In genomic region chr19:17734146-17734545, GRCh38 we compare ENCODE assay signal across 15 cellular contexts. TPM values are rescaled to one million over a fixed set of nuclear protein-coding genes. Genes with fewer than 3 reads are reported as not detected.
DNase-seq lines count a peak whose midpoint lies in the region; ATAC-seq, FAIRE-seq and TF ChIP-seq lines count a peak whose summit lies in the region.
"Had no signal": no experiment of that assay in that cellular context is flagged by ENCODE, and none has a peak within 500 bp of the region (broad histone marks: within the 10 kb centered on the region; RNA-seq: fewer than 3 reads in every experiment).

No MANE protein-coding gene starts in this region.

- no peak for TF ChIP-seq RAD21 in K562 (CRISPR knock-in tag; conservative IDR thresholded peaks at IDR 0.05 in 1 of 2, IDR thresholded peaks at IDR 0.05 in 1 of 2)

- TF ChIP-seq POLR2A in K562 (conservative IDR thresholded peaks at IDR 0.05) = no peak

- peaks cover 71% of the 10 kb centered on the region for H3K36me3 ChIP-seq in K562 (ENCODE audit: control insufficient read depth, insufficient read depth, low read length)
- peaks cover 42 to 88% of the 10 kb centered on the region in 2 donors for H3K36me3 ChIP-seq in neuronal stem cell (replicated peaks in 1 of 2; ENCODE audit: control insufficient read depth in 2 of 2, insufficient read depth in 2 of 2, low read length in 2 of 2)
- H3K36me3 ChIP-seq in aorta (ENCODE audit: control insufficient read depth in 1 of 2, insufficient read depth in 2 of 2, low read length in 1 of 2) = peaks cover 2 to 7% of the 10 kb centered on the region in 2 donors
- H3K36me3 ChIP-seq in left lung = peaks cover 0 to 95% of the 10 kb centered on the region in 2 donors
- peaks cover 12% of the 10 kb centered on the region for H3K36me3 ChIP-seq in mesendoderm (ENCODE audit: control insufficient read depth, insufficient read depth, low read length)

- no peak for FAIRE-seq in K562 (lab: Jason Lieb, UNC)

- H3K23ac ChIP-seq in neuronal stem cell (ENCODE audit: low read depth, low read length, poor library complexity) (no peak overlapping the region), mesendoderm (ENCODE audit: low read length) (no peak overlapping the region)

- peaks cover 8% of the 10 kb centered on the region for H3K79me2 ChIP-seq in K562 (ENCODE audit: control insufficient read depth, insufficient read depth, low read length)
- H3K79me2 ChIP-seq in mesendoderm (ENCODE audit: control insufficient read depth, insufficient read depth, low read length) = peaks cover 7% of the 10 kb centered on the region

- in situ Hi-C loops in K562 (cut with MboI) = no loop called here

- H2BK12ac ChIP-seq in neuronal stem cell (ENCODE audit: low read length) = peak overlapping the region; percentile 84

- peaks cover 26% of the 10 kb centered on the region for H3K4me1 Mint-ChIP-seq in CD14-positive monocyte

- no peak overlapping the region for H3K4me3 Mint-ChIP-seq in CD14-positive monocyte
- H3K4me3 Mint-ChIP-seq: CD8-positive, alpha-beta T cell; H9 had no signal

- H2AK5ac ChIP-seq in neuronal stem cell (ENCODE audit: low read depth, low read length) (no peak overlapping the region), mesendoderm (ENCODE audit: low read length) (no peak overlapping the region)

- intact Hi-C loops in CD14-positive monocyte (cut with micrococcal nuclease) = no loop called here
- intact Hi-C loops in K562 (cut with micrococcal nuclease) = no loop called here
- intact Hi-C loops in aorta (cut with DNase I) = no loop called here
- intact Hi-C loops in left lung (cut with DNase I) = no loop called here
- intact Hi-C loops in Right ventricle myocardium superior (cut with DNase I) = no loop called here

- no peak for TF ChIP-seq CTCF in CD14-positive monocyte (IDR thresholded peaks at IDR 0.05)
- TF ChIP-seq CTCF in K562 (IDR thresholded peaks at IDR 0.05 in 2 of 3, conservative IDR thresholded peaks at IDR 0.05 in 1 of 3; ENCODE audit: insufficient read depth in 2 of 3, low read depth in 1 of 3, low read length in 3 of 3) = no peak
- TF ChIP-seq CTCF in left lung (IDR thresholded peaks at IDR 0.05) = no peak

- H3K27ac ChIP-seq in K562 (ENCODE audit: extremely low read depth, low read depth, low read length) (no peak overlapping the region), neuronal stem cell (replicated peaks; ENCODE audit: low read length) (no peak overlapping the region), aorta (ENCODE audit: low read depth in 1 of 2, low read length in 2 of 2) (no peak overlapping the region), left lung (no peak overlapping the region), mesendoderm (ENCODE audit: low read depth, low read length) (no peak overlapping the region)
- H3K27ac ChIP-seq: BLaER1 had no signal

- peaks cover 76 to 93% of the 10 kb centered on the region in 2 donors for H3K36me3 Mint-ChIP-seq in CD14-positive monocyte

- no peaks in the 10 kb centered on the region for H3K27me3 ChIP-seq in K562 (ENCODE audit: control insufficient read depth in 2 of 2, insufficient read depth in 2 of 2, low read length in 2 of 2)
- H3K27me3 ChIP-seq in neuronal stem cell (ENCODE audit: control insufficient read depth in 3 of 3, insufficient read depth in 3 of 3, low read depth in 1 of 3, low read length in 3 of 3) = no peaks in the 10 kb centered on the region
- no peaks in the 10 kb centered on the region for H3K27me3 ChIP-seq in aorta (ENCODE audit: control insufficient read depth in 1 of 2, insufficient read depth in 2 of 2, low read length in 1 of 2)
- no peaks in the 10 kb centered on the region for H3K27me3 ChIP-seq in left lung
- no peaks in the 10 kb centered on the region for H3K27me3 ChIP-seq in mesendoderm (ENCODE audit: insufficient read depth, low read length, poor library complexity)
- H3K27me3 ChIP-seq: BLaER1 had no signal

- TF ChIP-seq EP300 in K562 (IDR thresholded peaks at IDR 0.05; ENCODE audit: low read length) = no peak

- H3K9me1 ChIP-seq in K562 (ENCODE audit: control insufficient read depth, insufficient read depth, low read length) = no peaks in the 10 kb centered on the region

- no peak overlapping the region for H3K18ac ChIP-seq in neuronal stem cell (ENCODE audit: low read length)
- no peak overlapping the region for H3K18ac ChIP-seq in mesendoderm (ENCODE audit: low read length)

- no peak overlapping the region for H3K4me2 ChIP-seq in K562 (ENCODE audit: insufficient read depth, low read length)
- no peak overlapping the region for H3K4me2 ChIP-seq in neuronal stem cell (ENCODE audit: insufficient read depth, low read length, poor library complexity, severe bottlenecking)
- H3K4me2 ChIP-seq in mesendoderm (ENCODE audit: low read length) = no peak overlapping the region
- H3K4me2 ChIP-seq: BLaER1 had no signal

- H3K79me1 ChIP-seq in neuronal stem cell (ENCODE audit: low read depth, low read length) (peaks cover 10% of the 10 kb centered on the region), mesendoderm (ENCODE audit: low read length) (peaks cover 10% of the 10 kb centered on the region)

- H4K91ac ChIP-seq in neuronal stem cell (ENCODE audit: low read depth, low read length, poor library complexity) = no peak overlapping the region

- POLR2A ChIA-PET in K562 (lab: Yijun Ruan, JAX) = interaction anchor here (0.6 to 1.4 kb wide), 3 partner anchors 16 to 318 kb away, joined by 3 to 6 read pairs (median 3); partner anchors contain the start of gene FCHO1

- 0 out of 2 replicates have a peak, but pooled peaks cover 4% of the 10 kb centered on the region for H4K20me1 ChIP-seq in K562 (replicated peaks; ENCODE audit: control insufficient read depth, insufficient read depth, low read length)

- no peak overlapping the region for H3K14ac ChIP-seq in neuronal stem cell (ENCODE audit: low read length)

- H3K9ac ChIP-seq in K562 (ENCODE audit: insufficient read depth in 1 of 2, low read depth in 2 of 2, low read length in 2 of 2) = peak overlapping the region in 1 of 2 experiments; percentile 35; a peak in 1 of 4 replicates
- H3K9ac ChIP-seq in neuronal stem cell (ENCODE audit: low read depth, low read length, poor library complexity) = no peak overlapping the region
- no peak overlapping the region for H3K9ac ChIP-seq in mesendoderm (ENCODE audit: low read length)
- H3K9ac ChIP-seq: BLaER1 had no signal

- CTCF ChIA-PET in K562 (lab: Yijun Ruan, JAX; ENCODE audit: low intra/inter-chr PET ratio) = no interaction called here

- H3K9me3 ChIP-seq in K562 (replicated peaks; ENCODE audit: control insufficient read depth, insufficient read depth, low read depth, low read length) = no peaks in the 10 kb centered on the region
- H3K9me3 ChIP-seq in neuronal stem cell (replicated peaks in 1 of 2; ENCODE audit: control insufficient read depth in 2 of 2, insufficient read depth in 1 of 2, low read depth in 1 of 2, low read length in 2 of 2) = peaks cover 4 to 8% of the 10 kb centered on the region in 2 donors
- H3K9me3 ChIP-seq in aorta (ENCODE audit: control insufficient read depth, low read length) = no peaks in the 10 kb centered on the region
- H3K9me3 ChIP-seq in left lung = no peaks in the 10 kb centered on the region

- H2BK5ac ChIP-seq in neuronal stem cell (ENCODE audit: low read length) (no peak overlapping the region), mesendoderm (ENCODE audit: low read length) (no peak overlapping the region)

- H3K27ac Mint-ChIP-seq in CD14-positive monocyte = peak overlapping the region in 4 of 7 donors; percentile 1 to 66 (median 28)
- H3K27ac Mint-ChIP-seq: CD8-positive, alpha-beta T cell; H9 had no signal

- DNase-seq in CD14-positive monocyte (ENCODE audit: low spot score) = no peak
- no peak for DNase-seq in K562 (ENCODE audit: extremely low read depth in 1 of 4, low spot score in 3 of 4)
- no peak for DNase-seq in neuronal stem cell (ENCODE audit: low spot score)
- DNase-seq in aorta = no peak
- no peak for DNase-seq in left lung
- DNase-seq in Right ventricle myocardium superior = no peak
- no peak for DNase-seq in mesendoderm
- DNase-seq: 8988T; Calu3; CD8-positive, alpha-beta T cell; DMS79 treated with DMSO at 0.1 percent for 48 hours; GF-D8; GOT3; H9 had no signal

- BruUV-seq in K562 (replicated peaks; lab: Mats Ljungman, UMichigan) = no TSS peak

- H2BK15ac ChIP-seq in neuronal stem cell (ENCODE audit: low read length) (no peak overlapping the region), mesendoderm (replicated peaks; ENCODE audit: low read depth) (no peak overlapping the region)

- H3K9me3 Mint-ChIP-seq in CD14-positive monocyte = peaks cover 0 to 3% (median 0%) of the 10 kb centered on the region in 7 donors
- H3K9me3 Mint-ChIP-seq: CD8-positive, alpha-beta T cell; H9 had no signal

- WGBS in K562 (ENCODE audit: insufficient coverage, low coverage, missing lambda C conversion rate) = 96% methylated on average over 11 of the region's 16 CpGs
- no CpG with 5 or more reads among the region's 16 CpGs for WGBS in neuronal stem cell (ENCODE audit: extremely low coverage in 2 of 2, insufficient read length in 2 of 2, insufficient replicate concordance in 1 of 2), 2 donors
- WGBS in aorta, 2 donors = 92 to 95% methylated on average over 16 of the region's 16 CpGs
- WGBS in mesendoderm (ENCODE audit: extremely low coverage, insufficient coverage, low lambda C conversion rate) = no CpG with 5 or more reads among the region's 16 CpGs

- H3K27me3 Mint-ChIP-seq in CD14-positive monocyte (ENCODE audit: low read depth in 3 of 3) = no peaks in the 10 kb centered on the region

- no peak overlapping the region for H4K5ac ChIP-seq in mesendoderm (ENCODE audit: low read length)

- ATAC-seq in K562 (no peak), aorta (ENCODE audit: low FRiP score) (peak; percentile 36), left lung (no peak), Right ventricle myocardium superior (ENCODE audit: poor library complexity) (no peak)
- ATAC-seq: CD8-positive, alpha-beta T cell had no signal

- H3K4me3 ChIP-seq in K562 (no peak overlapping the region), neuronal stem cell (ENCODE audit: low read length in 2 of 2) (no peak overlapping the region), aorta (ENCODE audit: low read length in 2 of 2) (no peak overlapping the region), left lung (no peak overlapping the region), mesendoderm (ENCODE audit: low read length) (no peak overlapping the region)
- H3K4me3 ChIP-seq: BLaER1 had no signal

- H3K4ac ChIP-seq in neuronal stem cell (ENCODE audit: low read length) = no peak overlapping the region
- no peak overlapping the region for H3K4ac ChIP-seq in mesendoderm (ENCODE audit: low read depth, low read length)

- H3K4me1 ChIP-seq in K562 (replicated peaks in 1 of 2; ENCODE audit: control insufficient read depth in 2 of 2, insufficient read depth in 2 of 2, low read length in 2 of 2) = peaks cover 14 to 26% of the 10 kb centered on the region in 2 experiments; a peak in 4 of 5 replicates
- peaks cover 0 to 2% of the 10 kb centered on the region in 2 donors for H3K4me1 ChIP-seq in neuronal stem cell (ENCODE audit: control insufficient read depth in 2 of 2, insufficient read depth in 1 of 2, low read depth in 1 of 2, low read length in 2 of 2)
- no peaks in the 10 kb centered on the region for H3K4me1 ChIP-seq in aorta (ENCODE audit: control insufficient read depth in 1 of 2, insufficient read depth in 2 of 2, low read length in 2 of 2)
- peaks cover 0 to 36% of the 10 kb centered on the region in 2 donors for H3K4me1 ChIP-seq in left lung
- no peaks in the 10 kb centered on the region for H3K4me1 ChIP-seq in mesendoderm (ENCODE audit: control insufficient read depth, low read depth, low read length)

- H2BK120ac ChIP-seq in neuronal stem cell (ENCODE audit: low read depth, low read length) (no peak overlapping the region), mesendoderm (ENCODE audit: low read depth, low read length) (no peak overlapping the region)

- no peak overlapping the region for H4K8ac ChIP-seq in neuronal stem cell (ENCODE audit: low read depth, low read length)
- H4K8ac ChIP-seq in mesendoderm (ENCODE audit: low read depth, low read length) = no peak overlapping the region

- H2AFZ ChIP-seq in K562 (ENCODE audit: low read depth, low read length) (no peak overlapping the region), neuronal stem cell (ENCODE audit: low read length) (no peak overlapping the region)

- no peak overlapping the region for H3K56ac ChIP-seq in mesendoderm (ENCODE audit: low read length)

RNA-seq across cellular contexts. Expression of gene MAP1S, which starts 14.9 kb away (rescaled TPM):
- polyA plus RNA-seq in CD14-positive monocyte (10 to 100 TPM; 27.5 to 28.3 TPM), K562 (2011; rRNA removed) (5.9 and 18.2 TPM in 2 replicates), K562 (2014; fragmentation: Illumina TruSeq; extraction: Trizol) (33.0 and 48.4 TPM in 2 replicates), K562 (2014; fragmentation: Nextera tagmentation; extraction: Ambion mirVana) (1 to 10 TPM; 2.0 to 3.0 TPM), K562 (2014; rRNA removed) (12.2 and 13.9 TPM in 2 replicates), aorta (10 to 100 TPM in 1 of 2 donors, 1 to 10 TPM in 1; 9.9 to 18.9 TPM)
- 19.7 and 56.1 TPM in 2 replicates for total RNA-seq in K562 (2011; cell fraction: chromatin; rRNA removed; ENCODE audit: low replicate concordance)
- total RNA-seq in K562 (2011; cell fraction: nucleolus; rRNA removed) = 33.4 and 40.5 TPM in 2 replicates
- total RNA-seq in K562 (2011; cell fraction: nucleoplasm; rRNA removed) = 34.0 and 46.6 TPM in 2 replicates
- total RNA-seq in K562 (2014; rRNA removed) (23.0 and 36.9 TPM in 2 replicates), K562 (2014; rRNA removed; fragmentation: Illumina TruSeq; extraction: Trizol) (3.0 and 5.3 TPM in 2 replicates), K562 (2015; rRNA removed; fragmentation: Illumina TruSeq; extraction: Trizol) (9.5 and 11.0 TPM in 2 replicates), K562 (2021) (79.8 and 81.0 TPM in 2 replicates), aorta (10 to 100 TPM; 53.6 to 60.1 TPM), left lung (10 to 100 TPM; 65.1 to 82.2 TPM), Right ventricle myocardium superior (25.1 TPM)
- 11.0 and 28.6 TPM in 2 replicates for polyA plus RNA-seq in K562 (2011; cell fraction: cytosol; rRNA removed)
- 17.9 and 37.4 TPM in 2 replicates for polyA plus RNA-seq in K562 (2011; cell fraction: nucleus; rRNA removed)
- polyA plus RNA-seq in K562 (2012) = 85.3 and 93.8 TPM in 2 replicates
- 12.8 and 15.3 TPM in 2 replicates for polyA minus RNA-seq in K562 (2011; rRNA and poly(A)+ RNA removed)
- 65.8 and 95.4 TPM in 2 replicates for polyA minus RNA-seq in K562 (2011; cell fraction: cytosol; rRNA and poly(A)+ RNA removed)
- 15.6 and 19.3 TPM in 2 replicates for polyA minus RNA-seq in K562 (2011; cell fraction: nucleus; rRNA and poly(A)+ RNA removed)
- polyA plus RNA-seq in neuronal stem cell (2013, experiment 1 of 2) = 35.5 TPM
- 35.9 TPM for polyA plus RNA-seq in neuronal stem cell (2013, experiment 2 of 2)
- polyA plus RNA-seq in mesendoderm (2013, experiment 1 of 2) = 51.4 TPM
- polyA plus RNA-seq in mesendoderm (2013, experiment 2 of 2) = 54.7 TPM

RNA-seq across cellular contexts. Expression of gene FCHO1, which starts 17.1 kb away (rescaled TPM):
- polyA plus RNA-seq in CD14-positive monocyte = 10 to 100 TPM; 11.4 to 13.4 TPM
- total RNA-seq in K562 (2011; cell fraction: chromatin; rRNA removed; ENCODE audit: low replicate concordance) = 225 and 536 TPM in 2 replicates
- 220 and 237 TPM in 2 replicates for total RNA-seq in K562 (2011; cell fraction: nucleolus; rRNA removed)
- total RNA-seq in K562 (2011; cell fraction: nucleoplasm; rRNA removed) = 234 and 250 TPM in 2 replicates
- 25.4 and 33.0 TPM in 2 replicates for total RNA-seq in K562 (2014; rRNA removed)
- 9.2 and 14.3 TPM in 2 replicates for total RNA-seq in K562 (2014; rRNA removed; fragmentation: Illumina TruSeq; extraction: Trizol)
- total RNA-seq in K562 (2015; rRNA removed; fragmentation: Illumina TruSeq; extraction: Trizol) = 18.1 and 18.3 TPM in 2 replicates
- total RNA-seq in K562 (2021) = 51.9 and 58.9 TPM in 2 replicates
- polyA plus RNA-seq in K562 (2011; rRNA removed) = 9.3 and 19.3 TPM in 2 replicates
- polyA plus RNA-seq in K562 (2011; cell fraction: cytosol; rRNA removed) = 9.1 and 14.7 TPM in 2 replicates
- 80.2 and 106 TPM in 2 replicates for polyA plus RNA-seq in K562 (2011; cell fraction: nucleus; rRNA removed)
- 31.6 and 56.4 TPM in 2 replicates for polyA plus RNA-seq in K562 (2012)
- 24.2 and 32.6 TPM in 2 replicates for polyA plus RNA-seq in K562 (2014; fragmentation: Illumina TruSeq; extraction: Trizol)
- polyA plus RNA-seq in K562 (2014; fragmentation: Nextera tagmentation; extraction: Ambion mirVana) = under 1 TPM; 0.21 to 0.67 TPM
- polyA plus RNA-seq in K562 (2014; rRNA removed) = 26.6 and 28.7 TPM in 2 replicates
- 45.3 and 55.3 TPM in 2 replicates for polyA minus RNA-seq in K562 (2011; rRNA and poly(A)+ RNA removed)
- polyA minus RNA-seq in K562 (2011; cell fraction: cytosol; rRNA and poly(A)+ RNA removed) = 28.8 and 38.7 TPM in 2 replicates
- 95.9 and 141 TPM in 2 replicates for polyA minus RNA-seq in K562 (2011; cell fraction: nucleus; rRNA and poly(A)+ RNA removed)
- 18.3 TPM for polyA plus RNA-seq in neuronal stem cell (2013, experiment 1 of 2)
- polyA plus RNA-seq in neuronal stem cell (2013, experiment 2 of 2) = 18.1 TPM
- 1 to 10 TPM; 2.9 to 6.9 TPM for total RNA-seq in aorta
- polyA plus RNA-seq in aorta = 1 to 10 TPM; 1.5 to 1.6 TPM
- total RNA-seq in left lung = 10 to 100 TPM in 1 of 2 donors, 1 to 10 TPM in 1; 3.0 to 12.7 TPM
- total RNA-seq in Right ventricle myocardium superior = 0.75 TPM
- polyA plus RNA-seq in mesendoderm (2013, experiment 1 of 2) = 11.5 TPM
- polyA plus RNA-seq in mesendoderm (2013, experiment 2 of 2) = 11.3 TPM

RNA-seq across cellular contexts. Expression of gene UNC13A, which starts 46.0 kb away (rescaled TPM):
- polyA plus RNA-seq in CD14-positive monocyte (not detected), K562 (2011; rRNA removed) (0.34 and 1.0 TPM in 2 replicates), K562 (2014; fragmentation: Illumina TruSeq; extraction: Trizol) (0.28 and 0.31 TPM in 2 replicates), K562 (2014; fragmentation: Nextera tagmentation; extraction: Ambion mirVana) (under 1 TPM; 0.03 to 0.04 TPM), K562 (2014; rRNA removed) (0.16 and 0.20 TPM in 2 replicates), aorta (1 to 10 TPM in 1 of 2 donors, under 1 TPM in 1; 0.38 to 1.3 TPM)
- 5.0 and 12.3 TPM in 2 replicates for total RNA-seq in K562 (2011; cell fraction: chromatin; rRNA removed; ENCODE audit: low replicate concordance)
- 2.5 and 5.7 TPM in 2 replicates for total RNA-seq in K562 (2011; cell fraction: nucleolus; rRNA removed)
- 2.9 and 4.6 TPM in 2 replicates for total RNA-seq in K562 (2011; cell fraction: nucleoplasm; rRNA removed)
- total RNA-seq in K562 (2014; rRNA removed) (0.24 and 0.27 TPM in 2 replicates), K562 (2014; rRNA removed; fragmentation: Illumina TruSeq; extraction: Trizol) (0.18 and 0.19 TPM in 2 replicates), K562 (2015; rRNA removed; fragmentation: Illumina TruSeq; extraction: Trizol) (0.15 and 0.25 TPM in 2 replicates), K562 (2021) (0.13 and 0.38 TPM in 2 replicates), aorta (1 to 10 TPM; 2.4 to 2.8 TPM), left lung (under 1 TPM; 0.15 to 0.37 TPM), Right ventricle myocardium superior (0.05 TPM)
- polyA plus RNA-seq in K562 (2011; cell fraction: cytosol; rRNA removed) = 0.24 and 0.81 TPM in 2 replicates
- polyA plus RNA-seq in K562 (2011; cell fraction: nucleus; rRNA removed) = 1.5 and 8.3 TPM in 2 replicates
- 0.28 and 0.66 TPM in 2 replicates for polyA plus RNA-seq in K562 (2012)
- 0.63 and 1.4 TPM in 2 replicates for polyA minus RNA-seq in K562 (2011; rRNA and poly(A)+ RNA removed)
- polyA minus RNA-seq in K562 (2011; cell fraction: cytosol; rRNA and poly(A)+ RNA removed) = 0.27 and 0.95 TPM in 2 replicates
- 1.1 and 2.3 TPM in 2 replicates for polyA minus RNA-seq in K562 (2011; cell fraction: nucleus; rRNA and poly(A)+ RNA removed)
- polyA plus RNA-seq in neuronal stem cell (2013, experiment 1 of 2) = 0.11 TPM
- 0.10 TPM for polyA plus RNA-seq in neuronal stem cell (2013, experiment 2 of 2)
- 11.5 TPM for polyA plus RNA-seq in mesendoderm (2013, experiment 1 of 2)
- polyA plus RNA-seq in mesendoderm (2013, experiment 2 of 2) = 11.3 TPM
